28 cellular contexts compared by ENCODE assay signal in genomic region chr2:19635951-19636505, GRCh38.
"Had no signal": no experiment of that assay in that cellular context is flagged by ENCODE, and none has a peak within 500 bp of the region (broad histone marks: within the 10 kb centered on the region; RNA-seq: fewer than 3 reads in every experiment).

No MANE protein-coding gene starts in this region.

- H3K4me1 ChIP-seq: breast epithelium, pancreas, psoas muscle had no signal

- H3K4me3 Mint-ChIP-seq: activated B cell treated with CpG ODN at 0.5 μM for 24 hours; activated T-cell treated with anti-CD3 and anti-CD28 coated beads, Interleukin-2, amount 50 U/mL, for 72 hours; mesothelial cell of epicardium; naive B cell; nephron progenitor cell; stimulated activated memory B cell treated with anti-CD40 and anti-IgM and Interleukin-4, amounts not matched to agents 10 μg/mL and 1 μg/mL and 100 μg/mL, for 72 hours; stimulated activated naive CD8-positive, alpha-beta T cell treated with anti-CD3 and anti-CD28 coated beads, Interleukin-15, amount 100 ng/mL, for 72 hours; T-helper 17 cell had no signal

- H3K27me3 ChIP-seq: breast epithelium, esophagus squamous epithelium, pancreas, thyroid gland had no signal

- H3K36me3 ChIP-seq: breast epithelium, esophagus squamous epithelium, pancreas, thyroid gland had no signal

- H3K9me3 ChIP-seq: breast epithelium, esophagus squamous epithelium, pancreas, psoas muscle, thyroid gland had no signal

- H3K36me3 Mint-ChIP-seq: activated naive CD4-positive, alpha-beta T cell treated with anti-CD3 and anti-CD28 coated beads, Interleukin-2, amount 50 U/mL, for 72 hours; mesothelial cell of epicardium; naive B cell; stimulated activated memory B cell treated with anti-CD40 and anti-IgM and Interleukin-4, amounts not matched to agents 10 μg/mL and 1 μg/mL and 100 μg/mL, for 72 hours had no signal

- DNase-seq: activated B cell treated with CpG ODN at 0.5 μM for 24 hours; activated CD4-positive, alpha-beta T cell treated with anti-CD3 and anti-CD28 coated beads, Interleukin-2, amount 50 U/mL, for 4 hours; activated naive CD4-positive, alpha-beta T cell; activated T-cell treated with anti-CD3 and anti-CD28 coated beads for 4 hours; activated T-cell treated with anti-CD3 and anti-CD28 coated beads, Interleukin-2, amount 50 U/mL, for 72 hours; dermis blood vessel endothelial cell; effector CD4-positive, alpha-beta T cell; esophagus squamous epithelium; foreskin melanocyte; kidney; left colon; mammary epithelial cell; naive B cell; nephron progenitor cell; pancreas; psoas muscle; stimulated activated CD4-positive, alpha-beta T cell treated with anti-CD3 and anti-CD28 coated beads, Interleukin-1b, Interleukin-23, amount 100 ng/mL, for 48 hours; stimulated activated CD4-positive, alpha-beta T cell treated with anti-CD3 and anti-CD28 coated beads, Interleukin-4, amount 100 ng/mL, for 4 hours; stimulated activated CD8-positive, alpha-beta memory T cell treated with anti-CD3 and anti-CD28 coated beads, Interleukin-4, amount 100 ng/mL, for 48 hours; stimulated activated naive CD8-positive, alpha-beta T cell treated with anti-CD3 and anti-CD28 coated beads, Interleukin-15, amount 100 ng/mL, for 72 hours; T-helper 17 cell; thyroid gland had no signal

- H3K4me1 Mint-ChIP-seq: activated B cell treated with CpG ODN at 0.5 μM for 24 hours; mesothelial cell of epicardium; naive B cell; stimulated activated memory B cell treated with anti-CD40 and anti-IgM and Interleukin-4, amounts not matched to agents 10 μg/mL and 1 μg/mL and 100 μg/mL, for 72 hours; stimulated activated naive CD8-positive, alpha-beta T cell treated with anti-CD3 and anti-CD28 coated beads, Interleukin-15, amount 100 ng/mL, for 72 hours had no signal

- ATAC-seq: activated naive CD4-positive, alpha-beta T cell treated with anti-CD3 and anti-CD28 coated beads, Interleukin-2, amount 50 U/mL, for 72 hours; activated T-cell treated with anti-CD3 and anti-CD28 coated beads, Interleukin-2, amount 50 U/mL, for 72 hours; left colon; pancreas; psoas muscle; stimulated activated memory B cell treated with anti-CD40 and anti-IgM and Interleukin-4, amounts not matched to agents 10 μg/mL and 1 μg/mL and 100 μg/mL, for 72 hours; stimulated activated naive CD8-positive, alpha-beta T cell treated with anti-CD3 and anti-CD28 coated beads, Interleukin-15, amount 100 ng/mL, for 72 hours; T-helper 17 cell had no signal

- FAIRE-seq: colon, kidney, pancreas had no signal

- H3K4me2 ChIP-seq: smooth muscle cell had no signal

- H3K27ac ChIP-seq: breast epithelium, esophagus squamous epithelium, pancreas, psoas muscle, thyroid gland had no signal

- H3K27ac Mint-ChIP-seq: activated B cell treated with CpG ODN at 0.5 μM for 24 hours; activated naive CD4-positive, alpha-beta T cell treated with anti-CD3 and anti-CD28 coated beads, Interleukin-2, amount 50 U/mL, for 72 hours; activated T-cell treated with anti-CD3 and anti-CD28 coated beads, Interleukin-2, amount 50 U/mL, for 72 hours; mesothelial cell of epicardium; naive B cell; stimulated activated memory B cell treated with anti-CD40 and anti-IgM and Interleukin-4, amounts not matched to agents 10 μg/mL and 1 μg/mL and 100 μg/mL, for 72 hours; stimulated activated naive CD8-positive, alpha-beta T cell treated with anti-CD3 and anti-CD28 coated beads, Interleukin-15, amount 100 ng/mL, for 72 hours; T-helper 17 cell had no signal

- H3K27me3 Mint-ChIP-seq: activated B cell treated with CpG ODN at 0.5 μM for 24 hours had no signal

- H3K4me3 ChIP-seq: breast epithelium, esophagus squamous epithelium, pancreas, psoas muscle, smooth muscle cell, thyroid gland had no signal

- H3K9me3 Mint-ChIP-seq: activated B cell treated with CpG ODN at 0.5 μM for 24 hours; activated naive CD4-positive, alpha-beta T cell treated with anti-CD3 and anti-CD28 coated beads, Interleukin-2, amount 50 U/mL, for 72 hours; activated T-cell treated with anti-CD3 and anti-CD28 coated beads, Interleukin-2, amount 50 U/mL, for 72 hours; mesothelial cell of epicardium; nephron progenitor cell; stimulated activated memory B cell treated with anti-CD40 and anti-IgM and Interleukin-4, amounts not matched to agents 10 μg/mL and 1 μg/mL and 100 μg/mL, for 72 hours; stimulated activated naive CD8-positive, alpha-beta T cell treated with anti-CD3 and anti-CD28 coated beads, Interleukin-15, amount 100 ng/mL, for 72 hours had no signal
